ENCODE assay signal across 10 cellular contexts in the genomic region with DNA sequence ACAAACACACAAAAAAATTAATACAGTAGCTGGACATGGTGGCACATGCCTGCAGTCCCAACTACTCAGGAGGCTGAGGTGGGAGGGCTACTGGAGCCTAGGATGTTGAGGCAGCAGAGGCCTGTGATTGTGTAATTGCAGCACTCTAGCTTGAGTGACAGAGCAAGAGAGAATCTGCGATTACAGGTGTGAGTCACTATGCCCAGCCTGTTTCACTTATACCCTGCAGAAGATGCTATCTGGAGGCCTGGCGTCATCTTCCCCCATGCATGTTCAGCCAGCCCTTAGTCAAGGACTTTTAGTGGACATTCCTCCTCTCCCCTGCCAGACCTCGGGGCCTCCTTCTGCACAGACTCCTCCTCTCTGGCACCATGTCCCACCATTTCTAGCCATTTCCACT. TPM values are rescaled to one million over a fixed set of nuclear protein-coding genes. Genes with fewer than 3 reads are reported as not detected.
DNase-seq lines count a peak whose midpoint lies in the region; ATAC-seq, FAIRE-seq and TF ChIP-seq lines count a peak whose summit lies in the region.
"Had no signal": no experiment of that assay in that cellular context is flagged by ENCODE, and none has a peak within 500 bp of the region (broad histone marks: within the 10 kb centered on the region; RNA-seq: fewer than 3 reads in every experiment).

No MANE protein-coding gene starts in this region.

- no peak for TF ChIP-seq POLR2A in GM12891 (IDR thresholded peaks at IDR 0.05; ENCODE audit: low read depth, low read length)

- FAIRE-seq in GM12891 (lab: Jason Lieb, UNC): no peak

- DNase-seq in A172 (ENCODE audit: low spot score) (peak; percentile 82), Daoy (ENCODE audit: low read depth) (peak; percentile 76), RKO (ENCODE audit: low spot score) (peak; percentile 45), fibroblast of the conjunctiva (ENCODE audit: low read depth) (peak; percentile 57), COLO829 (ENCODE audit: low spot score) (no peak), GM12891 (ENCODE audit: insufficient read length, low spot score) (no peak)
- DNase-seq: activated T-cell treated with anti-CD3 and anti-CD28 coated beads, Interleukin-2, amount 50 U/mL, for 1 hour; H7 had no signal

- ATAC-seq in HG03045 (IDR thresholded peaks at IDR 0.05; ENCODE audit: unreplicated experiment): no peak
- ATAC-seq in HG03039 (IDR thresholded peaks at IDR 0.05; ENCODE audit: unreplicated experiment): no peak

TF ChIP-seq in GM12891, 5 proteins besides CTCF, POLR2A, EP300 and RAD21:
- TF ChIP-seq POLR2AphosphoS5 (IDR thresholded peaks at IDR 0.05; ENCODE audit: low read depth, low read length) (no peak), SPI1 (IDR thresholded peaks at IDR 0.05; ENCODE audit: low read depth, low read length) (no peak), PAX5 (IDR thresholded peaks at IDR 0.05; ENCODE audit: insufficient read depth, low read length, severe bottlenecking) (no peak), TAF1 (IDR thresholded peaks at IDR 0.05; ENCODE audit: low read depth, low read length) (no peak)

RNA-seq across cellular contexts. Expression of gene RCC2, which starts 36.3 kb away (rescaled TPM):
- 37.6 and 43.6 TPM in 2 replicates for total RNA-seq in A172 (2014; rRNA removed; shearing (Covaris generic))
- total RNA-seq in Daoy (2014; rRNA removed; shearing (Covaris generic)): 114 and 115 TPM in 2 replicates
- 44.9 TPM for polyA plus RNA-seq in GM12891 (2012; ENCODE audit: low read depth, missing spikeins)

Comparison
In these comparisons a context has a peak if more than half of its experiments do, and no peak if none do; other contexts are left out.
1. DNase-seq: peak in A172 (single experiment), Daoy (single experiment), RKO (single experiment) and fibroblast of the conjunctiva (single experiment); none in COLO829 (single experiment) and GM12891 (single experiment).